Comparison of ENCODE assay signal across 8 cellular contexts in the genomic region with DNA sequence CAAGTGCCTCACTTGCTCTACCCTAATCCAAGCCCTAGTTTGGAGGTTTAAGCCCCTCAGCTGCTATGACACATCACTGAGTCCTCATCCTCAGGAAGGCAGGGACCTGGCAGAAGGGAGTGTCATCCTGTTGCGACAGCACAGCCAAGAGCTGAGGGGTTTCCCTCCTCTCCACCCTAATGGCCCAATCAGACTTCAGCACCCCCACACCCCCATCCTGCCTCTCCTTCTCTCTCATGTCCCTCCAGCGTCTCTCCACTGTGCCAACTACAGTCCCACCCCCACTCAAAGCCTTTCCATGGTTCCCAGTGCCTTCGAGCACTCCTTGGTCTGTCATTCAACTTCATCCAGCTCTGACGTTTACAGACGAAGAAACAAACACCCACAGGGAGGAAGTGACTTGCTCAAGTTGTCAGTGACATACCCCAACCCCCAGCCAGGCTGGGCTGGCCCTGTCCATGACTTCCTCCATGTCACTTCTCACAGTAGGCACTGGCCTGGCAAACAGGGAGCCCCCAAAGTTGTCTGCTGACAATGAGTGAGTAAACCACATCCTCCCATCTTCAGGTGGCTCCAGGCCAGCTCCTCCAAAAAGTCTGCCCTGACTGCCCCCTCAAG. TPM values are rescaled to one million over a fixed set of nuclear protein-coding genes. Genes with fewer than 3 reads are reported as not detected.
DNase-seq lines count a peak whose midpoint lies in the region; ATAC-seq and TF ChIP-seq lines count a peak whose summit lies in the region.

No MANE protein-coding gene starts in this region.

- no peak overlapping the region for H3K9ac ChIP-seq in HCT116 (ENCODE audit: low read length)
- no peak overlapping the region for H3K9ac ChIP-seq in liver (ENCODE audit: low read depth in 1 of 2, low read length in 2 of 2)

- BruUV-seq in HCT116 (replicated peaks; lab: Mats Ljungman, UMichigan) = no TSS peak

- DNase-seq in HCT116 (ENCODE audit: low read depth, low spot score) = peak; percentile 26
- DNase-seq in T-helper 2 cell = peak in 4 of 5 experiments; percentile 16 to 93 (median 56)
- peak; percentile 43 to 44 for DNase-seq in stimulated activated CD8-positive, alpha-beta memory T cell treated with anti-CD3 and anti-CD28 coated beads, Interleukin-2, amount 100 ng/mL, for 1 hour (ENCODE audit: low read depth in 2 of 2)
- no peak for DNase-seq in mesenteric fat pad (ENCODE audit: low spot score)

- TF ChIP-seq CTCF in HCT116 (IDR thresholded peaks at IDR 0.05 in 2 of 3, conservative IDR thresholded peaks at IDR 0.05 in 1 of 3; ENCODE audit: borderline replicate concordance in 1 of 3, insufficient read depth in 1 of 3, low read depth in 2 of 3, low read length in 2 of 3) (no peak), liver (IDR thresholded peaks at IDR 0.05; ENCODE audit: low read depth, low read length, missing input control) (no peak)

- no peak for TF ChIP-seq RAD21 in HCT116 (IDR thresholded peaks at IDR 0.05; ENCODE audit: low read depth)
- TF ChIP-seq RAD21 in liver (IDR thresholded peaks at IDR 0.05) = no peak

- H3K36me3 ChIP-seq in HCT116 (ENCODE audit: control insufficient read depth in 1 of 2, insufficient read depth in 2 of 2, low read length in 2 of 2) (no peaks in the 10 kb centered on the region), liver (ENCODE audit: control insufficient read depth in 4 of 4, insufficient read depth in 3 of 4, low read depth in 1 of 4, low read length in 3 of 4) (no peaks in the 10 kb centered on the region)

- 26 to 59% (median 26%) methylated on average over 5 of the region's 5 CpGs for WGBS in adipose tissue, 3 donors
- WGBS in liver = 71% methylated on average over 5 of the region's 5 CpGs

- CTCF ChIA-PET in HCT116 (lab: Charles Lee) = interaction anchor here (0.8 to 1.2 kb wide), 3 partner anchors 11 to 94 kb away, joined by 3 to 6 read pairs (median 3); a partner anchor contains a TSS

- no peaks in the 10 kb centered on the region for H4K20me1 ChIP-seq in HCT116 (ENCODE audit: insufficient read depth)

- H2AFZ ChIP-seq in HCT116 (ENCODE audit: low read depth, low read length, poor library complexity, severe bottlenecking) = no peak overlapping the region

- ATAC-seq in HCT116 = peak; percentile 40
- ATAC-seq in HG03159 (IDR thresholded peaks at IDR 0.05; ENCODE audit: unreplicated experiment) = no peak
- no peak for ATAC-seq in HG02763 (IDR thresholded peaks at IDR 0.05; ENCODE audit: unreplicated experiment)

- H3K4me1 ChIP-seq in HCT116 (ENCODE audit: control insufficient read depth in 1 of 2, insufficient read depth in 2 of 2, low read length in 2 of 2) (peaks cover 22 to 67% of the 10 kb centered on the region in 2 experiments), liver (ENCODE audit: control insufficient read depth in 4 of 4, insufficient read depth in 4 of 4, low read length in 3 of 4) (peaks cover 0 to 12% (median 4%) of the 10 kb centered on the region in 4 donors)

- H3K4me3 ChIP-seq in HCT116 (replicated peaks in 1 of 2; ENCODE audit: low read depth in 1 of 2, low read length in 2 of 2) (no peak overlapping the region), liver (ENCODE audit: low read depth in 1 of 3, low read length in 3 of 3) (no peak overlapping the region)

- H3K9me3 ChIP-seq in HCT116 (ENCODE audit: control insufficient read depth in 1 of 2, insufficient read depth in 1 of 2, low read depth in 1 of 2, low read length in 2 of 2) (no peaks in the 10 kb centered on the region), liver (ENCODE audit: control insufficient read depth in 4 of 4, low read length in 3 of 4) (no peaks in the 10 kb centered on the region)

- TF ChIP-seq POLR2A in HCT116 (IDR thresholded peaks at IDR 0.05; ENCODE audit: borderline replicate concordance, extremely low read depth, insufficient read depth, insufficient read length) = no peak

- RAD21 ChIA-PET in HCT116 (lab: Charles Lee; ENCODE audit: low non-redundant PET in 1 of 2, low total read pairs in 2 of 2, uncharacterized antibody in 2 of 2, unreplicated experiment in 2 of 2) = no interaction called here

- POLR2A ChIA-PET in HCT116 (lab: Charles Lee) = interaction anchor here (1.0 kb wide), 1 partner anchor 10 kb away, joined by 3 read pairs; no protein-coding TSS in a partner anchor

- H3K27me3 ChIP-seq in HCT116 (ENCODE audit: insufficient read depth, low read length) (no peaks in the 10 kb centered on the region), liver (ENCODE audit: control insufficient read depth in 4 of 4, insufficient read depth in 4 of 4, low read length in 3 of 4) (no peaks in the 10 kb centered on the region)

- intact Hi-C loops in HCT116 (cut with micrococcal nuclease) = no loop called here

- H3K79me2 ChIP-seq in HCT116 (ENCODE audit: insufficient read depth, low read length) = no peaks in the 10 kb centered on the region; the same call in 1 of the 2 replicates

- peak overlapping the region; percentile 76 for H3K4me2 ChIP-seq in HCT116 (ENCODE audit: low read length)

- H3K9me2 ChIP-seq in HCT116 (ENCODE audit: insufficient read depth) = no peaks in the 10 kb centered on the region

- H3K27ac ChIP-seq in HCT116 (ENCODE audit: low read depth, low read length) (peak overlapping the region; percentile 49; the same call in 1 of the 2 replicates), adipose tissue (ENCODE audit: low read depth, low read length) (peak overlapping the region; percentile 82), liver (ENCODE audit: low read depth in 1 of 2, low read length in 2 of 2) (peak overlapping the region; percentile 60 to 84)

TF ChIP-seq in HCT116, 20 proteins besides CTCF, POLR2A, EP300 and RAD21:
- TF ChIP-seq YY1 (IDR thresholded peaks at IDR 0.05; ENCODE audit: extremely low read depth, insufficient replicate concordance, low read depth, low read length) = no peak
- peak; percentile 62 for TF ChIP-seq FOSL1 (IDR thresholded peaks at IDR 0.05; ENCODE audit: low read depth)
- peak; percentile 58 for TF ChIP-seq SP1 (IDR thresholded peaks at IDR 0.05; ENCODE audit: low read depth)
- no peak for TF ChIP-seq POLR2AphosphoS5 (IDR thresholded peaks at IDR 0.05; ENCODE audit: low read depth, low read length)

TF ChIP-seq in liver, 16 proteins besides CTCF, POLR2A, EP300 and RAD21:
- TF ChIP-seq GABPA (IDR thresholded peaks at IDR 0.05 in 1 of 2, conservative IDR thresholded peaks at IDR 0.05 in 1 of 2) = peak in 1 of 2 donors; percentile 31
- TF ChIP-seq, protein P1, sequence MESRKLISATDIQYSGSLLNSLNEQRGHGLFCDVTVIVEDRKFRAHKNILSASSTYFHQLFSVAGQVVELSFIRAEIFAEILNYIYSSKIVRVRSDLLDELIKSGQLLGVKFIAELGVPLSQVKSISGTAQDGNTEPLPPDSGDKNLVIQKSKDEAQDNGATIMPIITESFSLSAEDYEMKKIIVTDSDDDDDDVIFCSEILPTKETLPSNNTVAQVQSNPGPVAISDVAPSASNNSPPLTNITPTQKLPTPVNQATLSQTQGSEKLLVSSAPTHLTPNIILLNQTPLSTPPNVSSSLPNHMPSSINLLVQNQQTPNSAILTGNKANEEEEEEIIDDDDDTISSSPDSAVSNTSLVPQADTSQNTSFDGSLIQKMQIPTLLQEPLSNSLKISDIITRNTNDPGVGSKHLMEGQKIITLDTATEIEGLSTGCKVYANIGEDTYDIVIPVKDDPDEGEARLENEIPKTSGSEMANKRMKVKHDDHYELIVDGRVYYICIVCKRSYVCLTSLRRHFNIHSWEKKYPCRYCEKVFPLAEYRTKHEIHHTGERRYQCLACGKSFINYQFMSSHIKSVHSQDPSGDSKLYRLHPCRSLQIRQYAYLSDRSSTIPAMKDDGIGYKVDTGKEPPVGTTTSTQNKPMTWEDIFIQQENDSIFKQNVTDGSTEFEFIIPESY (IDR thresholded peaks at IDR 0.05) = no peak

RNA-seq across cellular contexts. Expression of a gene that starts 15.6 kb away (rescaled TPM):
- total RNA-seq in HCT116 (2021; ENCODE audit: unreplicated experiment) = 57.4 TPM
- polyA plus RNA-seq in HCT116 (2012) = 44.5 and 59.1 TPM in 2 replicates
- polyA plus RNA-seq in adipose tissue = 100 to 1,000 TPM in 1 of 3 donors, 10 to 100 TPM in 2; 31.5 to 109 (median 49.9) TPM
- 10 to 100 TPM; 59.8 to 77.8 TPM for total RNA-seq in liver
- polyA plus RNA-seq in liver = 10 to 100 TPM; 14.4 to 27.2 TPM
- total RNA-seq in mesenteric fat pad = 80.6 TPM

RNA-seq across cellular contexts. Expression of a gene that starts 57.3 kb away (rescaled TPM):
- total RNA-seq in HCT116 (2021; ENCODE audit: unreplicated experiment) (58.4 TPM), liver (100 to 1,000 TPM in 1 of 2 donors, 10 to 100 TPM in 1; 70.5 to 176 TPM), mesenteric fat pad (9.0 TPM)
- polyA plus RNA-seq in HCT116 (2012) = 95.0 and 105 TPM in 2 replicates
- polyA plus RNA-seq in adipose tissue (100 to 1,000 TPM in 1 of 3 donors, 10 to 100 TPM in 2; 49.3 to 142 (median 53.8) TPM), liver (100 to 1,000 TPM; 287 to 328 TPM)
